In the genomic region with DNA sequence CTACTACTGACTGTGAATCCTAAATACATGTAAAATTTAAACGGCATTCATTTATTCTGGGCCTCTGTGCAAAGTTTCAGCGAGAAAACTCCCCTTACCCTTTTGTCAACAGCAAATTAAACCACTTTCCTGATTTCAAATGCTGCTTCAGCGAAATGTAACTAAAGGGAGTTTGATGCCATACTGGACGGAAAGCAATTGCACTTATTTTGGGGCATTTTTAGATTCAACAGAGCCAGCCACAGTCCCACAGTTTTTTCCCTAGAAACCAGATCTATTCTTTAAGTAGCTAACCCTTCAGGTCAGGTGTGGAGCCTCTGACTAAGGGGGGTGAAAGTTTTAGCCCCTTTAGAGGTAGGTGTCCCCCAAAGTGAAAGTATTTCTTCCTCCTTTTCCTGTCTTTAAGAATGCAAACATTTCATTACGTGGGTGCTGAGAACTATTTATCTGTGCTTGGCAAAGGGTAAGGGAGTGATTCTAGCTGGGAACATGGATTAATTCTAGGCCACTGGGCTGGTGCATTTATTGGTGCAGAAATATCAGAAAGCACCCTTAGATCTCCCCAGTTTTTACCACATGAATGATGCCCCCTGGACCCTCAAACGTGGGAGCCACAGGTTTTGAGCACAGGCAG, we compare ENCODE assay signal across 16 cellular contexts.
A peak's percentile ranks its signal among the peaks of the same experiment; 100 is the strongest.
DNase-seq lines count a peak whose midpoint lies in the region; ATAC-seq and TF ChIP-seq lines count a peak whose summit lies in the region.
"Had no signal": no experiment of that assay in that cellular context is flagged by ENCODE, and none has a peak within 500 bp of the region (broad histone marks: within the 10 kb centered on the region; RNA-seq: fewer than 3 reads in every experiment).

No MANE protein-coding gene starts in this region.

- H2BK12ac ChIP-seq in trophoblast cell (ENCODE audit: low read length): no peak overlapping the region

- no TSS peak for BruUV-seq in PC-3 (replicated peaks; lab: Mats Ljungman, UMichigan)
- no TSS peak for BruUV-seq in Caco-2 (replicated peaks; lab: Mats Ljungman, UMichigan)

- H3K9me3 ChIP-seq in AG04450 (ENCODE audit: control insufficient read depth, insufficient read depth, low read length) (no peaks in the 10 kb centered on the region; the same call in 1 of the 2 replicates), PC-3 (ENCODE audit: low read length) (no peaks in the 10 kb centered on the region), sigmoid colon (no peaks in the 10 kb centered on the region), trophoblast cell (ENCODE audit: insufficient read depth, low read depth, low read length) (no peaks in the 10 kb centered on the region), Caco-2 (no peaks in the 10 kb centered on the region)
- H3K9me3 ChIP-seq: esophagus squamous epithelium had no signal

- 68 to 79% methylated on average over 6 of the region's 6 CpGs for WGBS in sigmoid colon, 2 donors
- no CpG with 5 or more reads among the region's 6 CpGs for WGBS in trophoblast cell (ENCODE audit: extremely low coverage, insufficient coverage, insufficient read length)

- H3K18ac ChIP-seq in trophoblast cell (ENCODE audit: low read length): no peak overlapping the region

- H3K4me2 ChIP-seq in PC-3 (ENCODE audit: low read length) (peak overlapping the region; percentile 84), trophoblast cell (ENCODE audit: low read length) (no peak overlapping the region)

- H2AK5ac ChIP-seq in trophoblast cell (ENCODE audit: low read length): no peak overlapping the region

- CTCF ChIA-PET in AG04450 (lab: Charles Lee) (interaction anchor here (1.1 kb wide), 1 partner anchor 84 kb away, joined by 3 read pairs; no protein-coding TSS in a partner anchor), PC-3 (lab: Charles Lee) (interaction anchor here (0.6 to 1.0 kb wide), 3 partner anchors 34 to 95 kb away, joined by 3 to 7 read pairs (median 3); no protein-coding TSS in a partner anchor), Caco-2 (lab: Charles Lee) (no interaction called here)

- H4K12ac ChIP-seq in trophoblast cell (ENCODE audit: low read depth, low read length): no peak overlapping the region

- H4K91ac ChIP-seq in trophoblast cell (ENCODE audit: low read depth, low read length): no peak overlapping the region

- POLR2A ChIA-PET in AG04450 (lab: Yijun Ruan, JAX): no interaction called here
- POLR2A ChIA-PET in PC-3 (lab: Charles Lee; ENCODE audit: unreplicated experiment): interaction anchor here (0.6 kb wide), 3 partner anchors 14 to 1167 kb away, joined by 3 to 6 read pairs (median 4); a partner anchor contains a TSS
- POLR2A ChIA-PET in Caco-2 (lab: Charles Lee): no interaction called here

- H3K4me3 ChIP-seq in AG04450 (ENCODE audit: low read depth, low read length) (no peak overlapping the region), PC-3 (ENCODE audit: low read length) (peak overlapping the region; percentile 44), sigmoid colon (no peak overlapping the region), trophoblast cell (ENCODE audit: low read depth, low read length) (no peak overlapping the region), Caco-2 (ENCODE audit: low read depth, low read length) (no peak overlapping the region)
- H3K4me3 ChIP-seq: cardiac muscle cell, esophagus squamous epithelium had no signal

- H4K8ac ChIP-seq in trophoblast cell (ENCODE audit: low read depth, low read length): no peak overlapping the region

- in situ Hi-C loops in ACHN (cut with HindIII; ENCODE audit: low pct_ligation_motif_present, low pct_unique_long_range_greater_than_20kb, low sequenced_read_pairs): no loop called here

- H3K79me2 ChIP-seq in PC-3 (ENCODE audit: low read length) (no peaks in the 10 kb centered on the region), trophoblast cell (ENCODE audit: control insufficient read depth, insufficient read depth, low read length, poor library complexity) (no peaks in the 10 kb centered on the region)

- no peak for ATAC-seq in PC-3
- ATAC-seq: activated CD8-positive, alpha-beta T cell treated with anti-CD3 and anti-CD28 coated beads for 36 hours; activated T-cell treated with anti-CD3 and anti-CD28 coated beads, Interleukin-2, amount 50 U/mL, for 72 hours had no signal

- H3K9ac ChIP-seq in PC-3 (ENCODE audit: low read length) (peak overlapping the region; percentile 54), trophoblast cell (ENCODE audit: low read length) (no peak overlapping the region)

- DNase-seq in AG04450 (ENCODE audit: low read depth, low spot score): no peak
- DNase-seq in PC-3: no peak
- DNase-seq in epithelial cell of prostate (ENCODE audit: low read depth, low spot score): no peak
- DNase-seq in sigmoid colon: peak; percentile 28
- DNase-seq in NCI-H2029 treated with DMSO at 0.1 percent for 48 hours (lab: John Stamatoyannopoulos, UW): no peak
- no peak for DNase-seq in ACHN
- DNase-seq in trophoblast cell: no peak
- DNase-seq in Caco-2: no peak
- DNase-seq: activated CD8-positive, alpha-beta T cell treated with anti-CD3 and anti-CD28 coated beads for 36 hours; activated naive CD8-positive, alpha-beta T cell treated with anti-CD3 and anti-CD28 coated beads, Interleukin-2, amount 10 ng/mL, durations not matched to agents 7 days and 5 days; activated T-cell treated with anti-CD3 and anti-CD28 coated beads, Interleukin-2, amount 50 U/mL, for 72 hours; esophagus squamous epithelium; NCI-H1694 treated with DMSO at 0.1 percent for 48 hours; NK-92 treated with Interleukin-12 subunit alpha and Interleukin-12 subunit beta, amount 100 ng/mL, for 24 hours; stimulated activated naive CD4-positive, alpha-beta T cell had no signal

- H3K4me1 Mint-ChIP-seq in Caco-2 (ENCODE audit: low read depth, unreplicated experiment): peaks cover 7% of the 10 kb centered on the region

- no peaks in the 10 kb centered on the region for H3K36me3 ChIP-seq in PC-3 (ENCODE audit: low read depth, low read length)
- H3K36me3 ChIP-seq in sigmoid colon: no peaks in the 10 kb centered on the region
- no peaks in the 10 kb centered on the region for H3K36me3 ChIP-seq in trophoblast cell (ENCODE audit: control insufficient read depth in 1 of 2, insufficient read depth in 2 of 2, low read length in 2 of 2)
- H3K36me3 ChIP-seq in Caco-2 (ENCODE audit: control insufficient read depth, insufficient read depth, low read length): no peaks in the 10 kb centered on the region
- H3K36me3 ChIP-seq: cardiac muscle cell, esophagus squamous epithelium had no signal

- no peaks in the 10 kb centered on the region for H3K36me3 Mint-ChIP-seq in Caco-2 (ENCODE audit: insufficient read depth, unreplicated experiment)
- H3K36me3 Mint-ChIP-seq: activated naive CD8-positive, alpha-beta T cell treated with anti-CD3 and anti-CD28 coated beads, Interleukin-2, amount 10 ng/mL, durations not matched to agents 7 days and 5 days had no signal

- H3K9me2 ChIP-seq in PC-3 (replicated peaks; ENCODE audit: low read length): no peaks in the 10 kb centered on the region

- no peaks in the 10 kb centered on the region for H3K9me3 Mint-ChIP-seq in Caco-2 (ENCODE audit: unreplicated experiment)
- H3K9me3 Mint-ChIP-seq: activated CD8-positive, alpha-beta T cell treated with anti-CD3 and anti-CD28 coated beads for 36 hours; activated naive CD8-positive, alpha-beta T cell treated with anti-CD3 and anti-CD28 coated beads, Interleukin-2, amount 10 ng/mL, durations not matched to agents 7 days and 5 days; activated T-cell treated with anti-CD3 and anti-CD28 coated beads, Interleukin-2, amount 50 U/mL, for 72 hours had no signal

- intact Hi-C loops in PC-3 (cut with micrococcal nuclease) (loop anchor here (1.0 to 10.0 kb wide), 4 partner anchors 16 to 178 kb away; a partner anchor contains a TSS), sigmoid colon (cut with DNase I) (no loop called here), Caco-2 (cut with micrococcal nuclease; ENCODE audit: unreplicated experiment) (no loop called here)

- H3K4me3 Mint-ChIP-seq in Caco-2 (ENCODE audit: unreplicated experiment): no peak overlapping the region
- H3K4me3 Mint-ChIP-seq: activated CD8-positive, alpha-beta T cell treated with anti-CD3 and anti-CD28 coated beads for 36 hours; activated naive CD8-positive, alpha-beta T cell treated with anti-CD3 and anti-CD28 coated beads, Interleukin-2, amount 10 ng/mL, durations not matched to agents 7 days and 5 days; activated T-cell treated with anti-CD3 and anti-CD28 coated beads, Interleukin-2, amount 50 U/mL, for 72 hours had no signal

- H3K79me1 ChIP-seq in trophoblast cell (ENCODE audit: low read length): no peaks in the 10 kb centered on the region

- H4K20me1 ChIP-seq in PC-3 (ENCODE audit: low read length): no peaks in the 10 kb centered on the region

- H3F3A ChIP-seq in PC-3 (ENCODE audit: low read length, unreplicated experiment): peaks cover 9% of the 10 kb centered on the region

- H3K4me1 ChIP-seq in PC-3 (ENCODE audit: insufficient read depth, low read length): peaks cover 40% of the 10 kb centered on the region
- peaks cover 0 to 12% (median 0%) of the 10 kb centered on the region in 4 donors for H3K4me1 ChIP-seq in sigmoid colon
- H3K4me1 ChIP-seq in trophoblast cell (ENCODE audit: control insufficient read depth in 1 of 2, insufficient read depth in 2 of 2, low read length in 2 of 2): peaks cover 0 to 2% of the 10 kb centered on the region in 2 experiments
- H3K4me1 ChIP-seq in Caco-2: no peaks in the 10 kb centered on the region; the same call in 1 of the 2 replicates

- peak overlapping the region; percentile 32 for H2AFZ ChIP-seq in PC-3 (ENCODE audit: low read length)
- H2AFZ ChIP-seq in trophoblast cell (ENCODE audit: insufficient read depth, low read length, poor library complexity): no peak overlapping the region

- TF ChIP-seq EP300 in sigmoid colon (IDR thresholded peaks at IDR 0.05): no peak

- no peak overlapping the region for H3K27ac Mint-ChIP-seq in Caco-2 (ENCODE audit: unreplicated experiment)
- H3K27ac Mint-ChIP-seq: activated CD8-positive, alpha-beta T cell treated with anti-CD3 and anti-CD28 coated beads for 36 hours; activated naive CD8-positive, alpha-beta T cell treated with anti-CD3 and anti-CD28 coated beads, Interleukin-2, amount 10 ng/mL, durations not matched to agents 7 days and 5 days; activated T-cell treated with anti-CD3 and anti-CD28 coated beads, Interleukin-2, amount 50 U/mL, for 72 hours had no signal

- H3K23ac ChIP-seq in trophoblast cell (ENCODE audit: low read length): no peak overlapping the region

- H2BK5ac ChIP-seq in trophoblast cell (ENCODE audit: low read depth, low read length, poor library complexity): no peak overlapping the region

- TF ChIP-seq CTCF in AG04450 (IDR thresholded peaks at IDR 0.05; ENCODE audit: low read depth, low read length): no peak
- TF ChIP-seq CTCF in PC-3 (conservative IDR thresholded peaks at IDR 0.05; ENCODE audit: low read depth, low read length): no peak
- no peak for TF ChIP-seq CTCF in sigmoid colon (IDR thresholded peaks at IDR 0.05)
- no peak for TF ChIP-seq CTCF in Caco-2 (IDR thresholded peaks at IDR 0.05; ENCODE audit: insufficient read depth in 1 of 2, low read depth in 1 of 2, low read length in 1 of 2, severe bottlenecking in 1 of 2, unreplicated experiment in 1 of 2)

- H3K14ac ChIP-seq in trophoblast cell (ENCODE audit: low read length): no peak overlapping the region

- no peak overlapping the region for H3K4ac ChIP-seq in trophoblast cell (ENCODE audit: low read depth, low read length)

- H2BK120ac ChIP-seq in trophoblast cell (ENCODE audit: insufficient read depth, low read length, poor library complexity): no peak overlapping the region

- TF ChIP-seq POLR2A in sigmoid colon (IDR thresholded peaks at IDR 0.05): no peak

- H3K27me3 ChIP-seq in AG04450 (ENCODE audit: control insufficient read depth, insufficient read depth, low read length) (no peaks in the 10 kb centered on the region), PC-3 (ENCODE audit: low read length) (no peaks in the 10 kb centered on the region), sigmoid colon (no peaks in the 10 kb centered on the region), trophoblast cell (ENCODE audit: insufficient read depth, low read length) (peaks cover 3% of the 10 kb centered on the region), Caco-2 (replicated peaks; ENCODE audit: control insufficient read depth, insufficient read depth, low read length) (no peaks in the 10 kb centered on the region)
- H3K27me3 ChIP-seq: cardiac muscle cell had no signal

- H3K27me3 Mint-ChIP-seq in Caco-2 (ENCODE audit: insufficient read depth, unreplicated experiment): no peaks in the 10 kb centered on the region

- H3K27ac ChIP-seq in AG04450 (ENCODE audit: low read depth, low read length) (peak overlapping the region; percentile 83), PC-3 (ENCODE audit: low read length) (peak overlapping the region; percentile 93), epithelial cell of prostate (peak overlapping the region; percentile 76), sigmoid colon (peak overlapping the region in 2 of 4 donors; percentile 43 to 75), trophoblast cell (ENCODE audit: low read depth, low read length) (no peak overlapping the region)
- H3K27ac ChIP-seq: cardiac muscle cell, esophagus squamous epithelium had no signal
